In the genomic region with DNA sequence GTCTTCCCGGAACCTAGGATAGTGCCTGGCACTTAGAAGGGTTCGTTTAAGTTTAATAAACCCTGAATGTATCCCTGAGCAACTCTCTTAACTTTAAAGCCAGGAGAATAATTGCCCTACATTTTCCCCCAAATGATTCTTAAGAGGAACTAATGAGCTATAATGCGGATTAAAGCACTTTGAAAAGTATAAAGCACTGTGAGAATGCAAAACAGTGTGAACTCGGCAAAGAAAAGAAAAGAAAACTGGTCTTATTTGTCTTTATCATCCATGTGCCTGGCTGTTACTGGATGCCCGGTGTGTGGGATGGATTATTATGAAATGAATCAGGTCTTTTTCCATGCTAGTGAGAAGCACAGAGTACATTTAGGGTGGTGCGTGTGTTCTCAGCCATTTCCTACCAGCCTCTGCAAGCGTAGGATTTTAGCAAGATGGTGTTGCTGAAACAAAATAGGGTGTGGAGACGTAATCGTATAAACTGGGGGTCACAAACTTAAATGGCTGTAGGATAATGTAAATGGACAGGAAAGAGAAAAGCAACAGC, we compare ENCODE assay signal across 15 cellular contexts. TPM values are rescaled to one million over a fixed set of nuclear protein-coding genes. Genes with fewer than 3 reads are reported as not detected.
DNase-seq lines count a peak whose midpoint lies in the region; TF ChIP-seq lines count a peak whose summit lies in the region.
"Had no signal": no experiment of that assay in that cellular context is flagged by ENCODE, and none has a peak within 500 bp of the region (broad histone marks: within the 10 kb centered on the region; RNA-seq: fewer than 3 reads in every experiment).

No MANE protein-coding gene starts in this region.

- H3K27ac ChIP-seq in esophagus muscularis mucosa (replicated peaks in 1 of 4) (peak overlapping the region; percentile 82 to 90 (median 84)), neural progenitor cell (no peak overlapping the region), MM.1S (ENCODE audit: low read length) (no peak overlapping the region)
- H3K27ac ChIP-seq: HL-60, vagina had no signal

- H3K9me3 ChIP-seq in esophagus muscularis mucosa (peaks cover 0 to 4% (median 0%) of the 10 kb centered on the region in 4 donors), neural progenitor cell (ENCODE audit: low read depth) (no peaks in the 10 kb centered on the region), MM.1S (replicated peaks; ENCODE audit: insufficient read depth, low read length) (no peaks in the 10 kb centered on the region), MG63 (peaks cover 5% of the 10 kb centered on the region)
- H3K9me3 ChIP-seq: vagina had no signal

- no peak overlapping the region for H3K9ac ChIP-seq in neural progenitor cell
- no peak overlapping the region for H3K9ac ChIP-seq in MM.1S (ENCODE audit: low read length)

- peaks cover 4% of the 10 kb centered on the region for H3K4me1 Mint-ChIP-seq in neural progenitor cell

- DNase-seq in Ammon's horn (ENCODE audit: low spot score) (peak; percentile 46), NCI-H82 (lab: John Stamatoyannopoulos, UW) (peak; percentile 67), esophagus muscularis mucosa (ENCODE audit: extremely low spot score) (no peak), neural progenitor cell (ENCODE audit: low spot score) (no peak), AG08396 (ENCODE audit: low spot score) (no peak), MM.1S (no peak), MG63 (no peak), COR-L47 (lab: John Stamatoyannopoulos, UW) (no peak)
- DNase-seq: activated T-cell treated with anti-CD3 and anti-CD28 coated beads, Interleukin-2, amount 50 U/mL, for 4 hours; occipital lobe; OCI-M1; SW 1271 had no signal

- H3K4me1 ChIP-seq in esophagus muscularis mucosa = peaks cover 13 to 48% (median 38%) of the 10 kb centered on the region in 4 donors
- H3K4me1 ChIP-seq in neural progenitor cell = peaks cover 11% of the 10 kb centered on the region
- H3K4me1 ChIP-seq in MM.1S (ENCODE audit: low read length) = no peaks in the 10 kb centered on the region

- H3F3A ChIP-seq in neural progenitor cell (ENCODE audit: low read depth) = no peaks in the 10 kb centered on the region
- H3F3A ChIP-seq in MM.1S (ENCODE audit: insufficient read depth, low read length) = no peaks in the 10 kb centered on the region

- no peaks in the 10 kb centered on the region for H3K36me3 Mint-ChIP-seq in neural progenitor cell

- no peaks in the 10 kb centered on the region for H4K20me1 ChIP-seq in neural progenitor cell (ENCODE audit: low read depth)
- H4K20me1 ChIP-seq in MM.1S (ENCODE audit: insufficient read depth, low read length) = no peaks in the 10 kb centered on the region

- H3K9me3 Mint-ChIP-seq in neural progenitor cell = peaks cover 8% of the 10 kb centered on the region

- 53% methylated on average over 9 of the region's 9 CpGs for WGBS in esophagus muscularis mucosa

- H3K79me2 ChIP-seq in neural progenitor cell (ENCODE audit: low read depth) (no peaks in the 10 kb centered on the region), MM.1S (ENCODE audit: low read length) (no peaks in the 10 kb centered on the region)

- H3K4me3 Mint-ChIP-seq in neural progenitor cell = no peak overlapping the region
- H3K4me3 Mint-ChIP-seq: activated T-cell treated with anti-CD3 and anti-CD28 coated beads, Interleukin-2, amount 50 U/mL, for 4 hours had no signal

- intact Hi-C loops in esophagus muscularis mucosa (cut with DNase I) = loop anchor here (10.0 kb wide), 1 partner anchor 241 kb away; the partner anchor contains the start of gene ABTB1

- H3K36me3 ChIP-seq in esophagus muscularis mucosa (no peaks in the 10 kb centered on the region), neural progenitor cell (no peaks in the 10 kb centered on the region), MM.1S (replicated peaks; ENCODE audit: insufficient read depth, low read length) (no peaks in the 10 kb centered on the region), MG63 (no peaks in the 10 kb centered on the region)
- H3K36me3 ChIP-seq: vagina had no signal

- no peak overlapping the region for H3K27ac Mint-ChIP-seq in neural progenitor cell

- TF ChIP-seq EP300 in esophagus muscularis mucosa (IDR thresholded peaks at IDR 0.05) = no peak

- no peaks in the 10 kb centered on the region for H3K9me2 ChIP-seq in MM.1S (replicated peaks; ENCODE audit: insufficient read depth, low read length)

- H2AFZ ChIP-seq in neural progenitor cell (replicated peaks) (peak overlapping the region; percentile 44), MM.1S (ENCODE audit: low read length) (no peak overlapping the region)

- H3K4me3 ChIP-seq in esophagus muscularis mucosa (peak overlapping the region; percentile 61 to 73 (median 65)), neural progenitor cell (no peak overlapping the region), MM.1S (ENCODE audit: low read length) (no peak overlapping the region), MG63 (no peak overlapping the region)

- TF ChIP-seq CTCF in esophagus muscularis mucosa (IDR thresholded peaks at IDR 0.05) (no peak), neural progenitor cell (IDR thresholded peaks at IDR 0.05) (no peak), MM.1S (IDR thresholded peaks at IDR 0.05; ENCODE audit: low read length) (no peak)

- H3K27me3 ChIP-seq in esophagus muscularis mucosa (no peaks in the 10 kb centered on the region), neural progenitor cell (peaks cover 58% of the 10 kb centered on the region), MM.1S (replicated peaks; ENCODE audit: insufficient read depth, low read length) (no peaks in the 10 kb centered on the region), MG63 (no peaks in the 10 kb centered on the region)
- H3K27me3 ChIP-seq: vagina had no signal

- no peak for TF ChIP-seq POLR2A in esophagus muscularis mucosa (IDR thresholded peaks at IDR 0.05; ENCODE audit: low read depth)

- H3K27me3 Mint-ChIP-seq in neural progenitor cell (ENCODE audit: insufficient read depth, low read depth) = peaks cover 2% of the 10 kb centered on the region

- H3K4me2 ChIP-seq in neural progenitor cell (peak overlapping the region; percentile 15), MM.1S (ENCODE audit: low read depth, low read length) (no peak overlapping the region)

RNA-seq across cellular contexts. Expression of gene KBTBD12, which starts 1.0 kb away (rescaled TPM):
- 1 to 10 TPM; 3.8 to 6.0 (median 4.7) TPM for total RNA-seq in esophagus muscularis mucosa
- 0.15 TPM in 1 of 2 replicates, not detected in the other for total RNA-seq in neural progenitor cell (ENCODE audit: low replicate concordance)
- total RNA-seq in MG63 (2014; rRNA removed; shearing (Covaris generic); ENCODE audit: low replicate concordance) = not detected in 2 replicates
- total RNA-seq: Daoy, vagina had no signal

Comparison
In these comparisons a context has a peak if more than half of its experiments do, and no peak if none do; other contexts are left out.
1. DNase-seq: peak in Ammon's horn (single experiment) and NCI-H82 (single experiment); none in esophagus muscularis mucosa (single experiment), neural progenitor cell (single experiment), AG08396 (single experiment), MM.1S (single experiment), MG63 (single experiment) and COR-L47 (single experiment).
2. H3K27ac ChIP-seq: peak in esophagus muscularis mucosa (4 of 4); none in neural progenitor cell (single experiment) and MM.1S (single experiment).
3. H3K4me3 ChIP-seq: peak in esophagus muscularis mucosa (4 of 4); none in neural progenitor cell (single experiment), MM.1S (single experiment) and MG63 (single experiment).